ENCODE assay signal across 15 cellular contexts in genomic region chr11:129951883-129952262, GRCh38.
"Had no signal": no experiment of that assay in that cellular context is flagged by ENCODE, and none has a peak within 500 bp of the region (broad histone marks: within the 10 kb centered on the region; RNA-seq: fewer than 3 reads in every experiment).

No MANE protein-coding gene starts in this region.

- H3K36me3 ChIP-seq: adrenal gland, thoracic aorta had no signal

- H3K4me3 Mint-ChIP-seq: effector memory CD8-positive, alpha-beta T cell; naive B cell; stimulated activated effector memory CD8-positive, alpha-beta T cell treated with anti-CD3 and anti-CD28 coated beads, Interleukin-12 subunit alpha, Interleukin-12 subunit beta, amount 100 ng/mL, for 72 hours had no signal

- H3K9ac ChIP-seq: parathyroid adenoma had no signal

- H3K4me1 ChIP-seq: esophagus squamous epithelium, parathyroid adenoma had no signal

- H3K9me3 Mint-ChIP-seq: activated naive CD4-positive, alpha-beta T cell treated with anti-CD3 and anti-CD28 coated beads, Interleukin-2, amount 50 U/mL, for 72 hours; effector memory CD8-positive, alpha-beta T cell; naive B cell; stimulated activated effector memory CD8-positive, alpha-beta T cell treated with anti-CD3 and anti-CD28 coated beads, Interleukin-12 subunit alpha, Interleukin-12 subunit beta, amount 100 ng/mL, for 72 hours had no signal

- DNase-seq: activated CD4-positive, alpha-beta T cell treated with anti-CD3 and anti-CD28 coated beads, Interleukin-2, amount 50 U/mL, for 48 hours; activated gamma-delta T cell treated with Interleukin-2 at 50 U/mL for 16 hours; adrenal gland; effector memory CD8-positive, alpha-beta T cell; esophagus squamous epithelium; left cardiac atrium; mesenchymal stem cell; mucosa of descending colon; naive B cell; sigmoid colon; stimulated activated CD4-positive, alpha-beta T cell treated with anti-CD3 and anti-CD28 coated beads, Interleukin-4, amount 100 ng/mL, for 24 hours had no signal

- H3K27me3 Mint-ChIP-seq: effector memory CD8-positive, alpha-beta T cell; naive B cell had no signal

- H3K27ac ChIP-seq: esophagus squamous epithelium, parathyroid adenoma, sigmoid colon, thoracic aorta had no signal

- H3K79me2 ChIP-seq: parathyroid adenoma had no signal

- H3K27ac Mint-ChIP-seq: activated naive CD4-positive, alpha-beta T cell treated with anti-CD3 and anti-CD28 coated beads, Interleukin-2, amount 50 U/mL, for 72 hours; effector memory CD8-positive, alpha-beta T cell; naive B cell; stimulated activated effector memory CD8-positive, alpha-beta T cell treated with anti-CD3 and anti-CD28 coated beads, Interleukin-12 subunit alpha, Interleukin-12 subunit beta, amount 100 ng/mL, for 72 hours had no signal

- ATAC-seq: effector memory CD8-positive, alpha-beta T cell; left cardiac atrium; stimulated activated effector memory CD8-positive, alpha-beta T cell treated with anti-CD3 and anti-CD28 coated beads, Interleukin-12 subunit alpha, Interleukin-12 subunit beta, amount 100 ng/mL, for 72 hours had no signal

- H3K4me1 Mint-ChIP-seq: stimulated activated effector memory CD8-positive, alpha-beta T cell treated with anti-CD3 and anti-CD28 coated beads, Interleukin-12 subunit alpha, Interleukin-12 subunit beta, amount 100 ng/mL, for 72 hours had no signal

- H3K27me3 ChIP-seq: adrenal gland, esophagus squamous epithelium, sigmoid colon had no signal

- H2AFZ ChIP-seq: parathyroid adenoma had no signal

- H3K9me3 ChIP-seq: adrenal gland, esophagus squamous epithelium, mucosa of descending colon, sigmoid colon, thoracic aorta had no signal

- H3K4me3 ChIP-seq: adrenal gland, esophagus squamous epithelium, mucosa of descending colon, sigmoid colon, thoracic aorta had no signal
